Comparison of ENCODE assay signal across 30 cellular contexts in genomic region chr12:28513983-28514382, GRCh38.
"Had no signal": no experiment of that assay in that cellular context is flagged by ENCODE, and none has a peak within 500 bp of the region (broad histone marks: within the 10 kb centered on the region; RNA-seq: fewer than 3 reads in every experiment).

No MANE protein-coding gene starts in this region.

- ATAC-seq: left colon; left lung; lower lobe of right lung; naive thymus-derived CD8-positive, alpha-beta T cell; pancreas; right cardiac atrium; sciatic nerve; stimulated activated memory B cell treated with anti-CD40 and anti-IgM and Interleukin-4, amounts not matched to agents 10 μg/mL and 1 μg/mL and 100 μg/mL, for 72 hours; stimulated activated naive CD8-positive, alpha-beta T cell treated with anti-CD3 and anti-CD28 coated beads, Interleukin-15, Interleukin-2, amounts not matched to agents 100 U/mL and 50 U/mL, for 24 hours had no signal

- H3K4me1 Mint-ChIP-seq: neural crest cell had no signal

- H3K27me3 Mint-ChIP-seq: naive thymus-derived CD8-positive, alpha-beta T cell; stimulated activated memory B cell treated with anti-CD40 and anti-IgM and Interleukin-4, amounts not matched to agents 10 μg/mL and 1 μg/mL and 100 μg/mL, for 72 hours had no signal

- H3K27ac Mint-ChIP-seq: naive thymus-derived CD8-positive, alpha-beta T cell; nephron; stimulated activated memory B cell treated with anti-CD40 and anti-IgM and Interleukin-4, amounts not matched to agents 10 μg/mL and 1 μg/mL and 100 μg/mL, for 72 hours had no signal

- H3K9me3 ChIP-seq: lower lobe of right lung, pancreas, prostate gland, stomach, testis, thyroid gland, transverse colon, upper lobe of left lung, vagina had no signal

- H3K27me3 ChIP-seq: left lung, pancreas, spleen, stomach, testis, thyroid gland, transverse colon, upper lobe of left lung, vagina had no signal

- FAIRE-seq: islet of Langerhans, kidney, pancreas had no signal

- H3K27ac ChIP-seq: left lung, lower lobe of right lung, pancreas, prostate gland, skin epidermis, spleen, stomach, testis, thyroid gland, transverse colon, upper lobe of left lung, vagina had no signal

- H3K4me3 ChIP-seq: left lung, lower lobe of right lung, pancreas, prostate gland, skin epidermis, spleen, stomach, testis, thyroid gland, transverse colon, upper lobe of left lung, vagina had no signal

- H3K4me3 Mint-ChIP-seq: immature natural killer cell; naive thymus-derived CD8-positive, alpha-beta T cell; nephron; neural crest cell; stimulated activated memory B cell treated with anti-CD40 and anti-IgM and Interleukin-4, amounts not matched to agents 10 μg/mL and 1 μg/mL and 100 μg/mL, for 72 hours had no signal

- DNase-seq: hypothalamus; immature natural killer cell; kidney; left colon; left lung; lower lobe of right lung; mammary epithelial cell; mesenchymal stem cell; naive thymus-derived CD8-positive, alpha-beta T cell; nucleus accumbens; pancreas; posterior cingulate gyrus; retina; right cardiac atrium; spleen; stimulated activated CD4-positive, alpha-beta T cell treated with anti-CD3 and anti-CD28 coated beads, Interleukin-4, amount 100 ng/mL, for 24 hours; stimulated activated naive CD8-positive, alpha-beta T cell treated with anti-CD3 and anti-CD28 coated beads, Interleukin-15, Interleukin-2, amounts not matched to agents 100 U/mL and 50 U/mL, for 24 hours; stomach; testis; thyroid gland; transverse colon; upper lobe of left lung had no signal

- H3K9me3 Mint-ChIP-seq: immature natural killer cell had no signal

- H3K36me3 ChIP-seq: left lung, lower lobe of right lung, pancreas, prostate gland, stomach, thyroid gland, transverse colon, upper lobe of left lung, vagina had no signal

- H3K4me1 ChIP-seq: left lung, lower lobe of right lung, prostate gland, spleen, testis, transverse colon, upper lobe of left lung, vagina had no signal
